In genomic region chr5:96384353-96384752, GRCh38 we compare ENCODE assay signal across 11 cellular contexts. TPM values are rescaled to one million over a fixed set of nuclear protein-coding genes. Genes with fewer than 3 reads are reported as not detected.
DNase-seq lines count a peak whose midpoint lies in the region; ATAC-seq and TF ChIP-seq lines count a peak whose summit lies in the region.
"Had no signal": no experiment of that assay in that cellular context is flagged by ENCODE, and none has a peak within 500 bp of the region (broad histone marks: within the 10 kb centered on the region; RNA-seq: fewer than 3 reads in every experiment).

No MANE protein-coding gene starts in this region.

- H3K27me3 Mint-ChIP-seq in MCF 10A (ENCODE audit: insufficient read depth, unreplicated experiment) = no peaks in the 10 kb centered on the region

- H3K36me3 Mint-ChIP-seq in MCF 10A (ENCODE audit: insufficient read depth, unreplicated experiment) = no peaks in the 10 kb centered on the region
- H3K36me3 Mint-ChIP-seq: memory B cell had no signal

- no peak overlapping the region for H3K27ac Mint-ChIP-seq in MCF 10A (ENCODE audit: low read depth, unreplicated experiment)
- H3K27ac Mint-ChIP-seq: memory B cell had no signal

- H3K4me3 Mint-ChIP-seq in MCF 10A (ENCODE audit: unreplicated experiment) = no peak overlapping the region
- H3K4me3 Mint-ChIP-seq: memory B cell had no signal

- no peak for TF ChIP-seq POLR2A in vagina (IDR thresholded peaks at IDR 0.05)

- no peaks in the 10 kb centered on the region for H3K36me3 ChIP-seq in vagina
- H3K36me3 ChIP-seq: BE2C had no signal

- BruUV-seq in MCF 10A (replicated peaks; lab: Mats Ljungman, UMichigan) = no TSS peak

- POLR2A ChIA-PET in MCF 10A (lab: Yijun Ruan, JAX) = interaction anchor here (0.6 to 2.1 kb wide), 6 partner anchors 17 to 535 kb away, joined by 3 to 19 read pairs (median 3); no protein-coding TSS in a partner anchor

- H3K27ac ChIP-seq in vagina = no peak overlapping the region

- DNase-seq in A172 (ENCODE audit: low spot score) (peak; percentile 95), HS-5 (ENCODE audit: low read depth) (peak; percentile 74), MCF 10A (ENCODE audit: unreplicated experiment) (peak; percentile 93), inferior parietal cortex (ENCODE audit: extremely low spot score) (peak; percentile 29), vagina (ENCODE audit: extremely low spot score in 2 of 2) (no peak)
- DNase-seq: activated CD8-positive, alpha-beta memory T cell treated with anti-CD3 and anti-CD28 coated beads, Interleukin-2, amount 50 U/mL, for 4 hours; BE2C had no signal

- ATAC-seq in HG03442 (IDR thresholded peaks at IDR 0.05; ENCODE audit: unreplicated experiment) (no peak), HG03097 (IDR thresholded peaks at IDR 0.05; ENCODE audit: low FRiP score, unreplicated experiment) (no peak), GM21423 (IDR thresholded peaks at IDR 0.05; ENCODE audit: unreplicated experiment) (no peak)

- no peak overlapping the region for H3K4me3 ChIP-seq in vagina

- TF ChIP-seq CTCF in MCF 10A (IDR thresholded peaks at IDR 0.05; ENCODE audit: unreplicated experiment) (no peak), vagina (IDR thresholded peaks at IDR 0.05) (no peak)

- no peaks in the 10 kb centered on the region for H3K27me3 ChIP-seq in vagina
- H3K27me3 ChIP-seq: BE2C had no signal

- intact Hi-C loops in MCF 10A (cut with micrococcal nuclease) (loop anchor here (1.0 kb wide), 1 partner anchor 24 kb away; no protein-coding TSS in a partner anchor), vagina (cut with DNase I) (no loop called here)

- no peaks in the 10 kb centered on the region for H3K9me3 ChIP-seq in vagina
- H3K9me3 ChIP-seq: BE2C had no signal

- no peaks in the 10 kb centered on the region for H3K4me1 ChIP-seq in vagina

- CTCF ChIA-PET in MCF 10A (lab: Yijun Ruan, JAX) = interaction anchor here (0.6 to 2.0 kb wide), 6 partner anchors 13 to 303 kb away, joined by 3 to 5 read pairs (median 4); no protein-coding TSS in a partner anchor

- no peaks in the 10 kb centered on the region for H3K9me3 Mint-ChIP-seq in MCF 10A (ENCODE audit: unreplicated experiment)
- H3K9me3 Mint-ChIP-seq: memory B cell had no signal

- peaks cover 30% of the 10 kb centered on the region for H3K4me1 Mint-ChIP-seq in MCF 10A (ENCODE audit: insufficient read depth, unreplicated experiment)
- H3K4me1 Mint-ChIP-seq: memory B cell had no signal

RNA-seq across cellular contexts. Expression of gene PCSK1, which starts 48.7 kb away (rescaled TPM):
- 0.02 TPM in 1 of 2 replicates, not detected in the other for total RNA-seq in A172 (2014; rRNA removed; shearing (Covaris generic))
- 2.8 and 4.4 TPM in 2 replicates for total RNA-seq in MCF 10A (2022)
- 1.7 TPM for total RNA-seq in vagina

Comparison
In these comparisons a context has a peak if more than half of its experiments do, and no peak if none do; other contexts are left out.
1. DNase-seq: peak in A172 (single experiment), HS-5 (single experiment), MCF 10A (single experiment) and inferior parietal cortex (single experiment); none in vagina (0 of 2).